ENCODE assay signal across 12 cellular contexts in the genomic region with DNA sequence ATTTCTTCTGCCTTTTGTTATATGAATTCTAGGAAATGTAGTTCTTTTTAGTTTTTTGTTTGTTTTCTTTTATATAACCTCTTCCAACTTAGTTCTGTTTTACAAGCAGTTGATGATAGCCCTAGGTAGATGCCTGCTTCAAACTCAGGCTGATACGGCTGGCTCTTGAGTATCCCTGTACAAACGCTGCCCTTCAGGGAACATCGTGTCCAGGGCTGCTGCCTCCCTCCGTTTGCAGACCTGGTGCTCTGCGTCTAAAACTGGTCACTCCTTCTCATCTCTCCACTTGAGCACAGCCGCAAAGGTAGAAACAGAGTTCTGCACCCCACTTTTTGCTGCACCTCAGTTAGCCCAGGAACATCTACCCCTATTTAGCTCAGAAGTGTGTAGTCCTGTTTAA.
DNase-seq lines count a peak whose midpoint lies in the region; ATAC-seq and TF ChIP-seq lines count a peak whose summit lies in the region.
"Had no signal": no experiment of that assay in that cellular context is flagged by ENCODE, and none has a peak within 500 bp of the region (broad histone marks: within the 10 kb centered on the region; RNA-seq: fewer than 3 reads in every experiment).

No MANE protein-coding gene starts in this region.

- peak; percentile 50 for ATAC-seq in upper lobe of right lung
- ATAC-seq in GM21526 (IDR thresholded peaks at IDR 0.05; ENCODE audit: low FRiP score, unreplicated experiment): no peak
- ATAC-seq: A549 had no signal

- no peaks in the 10 kb centered on the region for H3K79me2 ChIP-seq in mammary epithelial cell (ENCODE audit: insufficient read depth, low read length)

- peaks cover 13% of the 10 kb centered on the region for H3K4me1 Mint-ChIP-seq in activated naive CD8-positive, alpha-beta T cell (ENCODE audit: low read depth)
- H3K4me1 Mint-ChIP-seq in activated naive CD8-positive, alpha-beta T cell treated with anti-CD3 and anti-CD28 coated beads for 36 hours: peaks cover 14% of the 10 kb centered on the region

- H3K4me3 ChIP-seq in mammary epithelial cell (replicated peaks in 1 of 3; ENCODE audit: insufficient read depth in 1 of 3, low read depth in 2 of 3, low read length in 3 of 3): no peak overlapping the region
- no peak overlapping the region for H3K4me3 ChIP-seq in muscle layer of duodenum (ENCODE audit: low read depth in 1 of 2, low read length in 2 of 2)
- no peak overlapping the region for H3K4me3 ChIP-seq in upper lobe of right lung
- H3K4me3 ChIP-seq in dorsolateral prefrontal cortex: no peak overlapping the region
- H3K4me3 ChIP-seq: A549 had no signal

- peak overlapping the region; percentile 76 for H2AFZ ChIP-seq in mammary epithelial cell (ENCODE audit: low read depth, low read length)

- H3K4me2 ChIP-seq in mammary epithelial cell (ENCODE audit: insufficient read depth, low read depth, low read length): peak overlapping the region; percentile 43

- H3K27me3 ChIP-seq in mammary epithelial cell (ENCODE audit: insufficient read depth, low read length) (no peaks in the 10 kb centered on the region), muscle layer of duodenum (ENCODE audit: low read depth, low read length) (no peaks in the 10 kb centered on the region), upper lobe of right lung (no peaks in the 10 kb centered on the region), dorsolateral prefrontal cortex (no peaks in the 10 kb centered on the region)

- no peak overlapping the region for H3K27ac ChIP-seq in mammary epithelial cell (ENCODE audit: insufficient read depth, low read depth, low read length)
- peak overlapping the region; percentile 34 for H3K27ac ChIP-seq in muscle layer of duodenum (ENCODE audit: low read length)
- H3K27ac ChIP-seq in upper lobe of right lung: peak overlapping the region; percentile 26
- H3K27ac ChIP-seq in dorsolateral prefrontal cortex: peak overlapping the region in 4 of 59 donors; percentile 4 to 37 (median 14)
- H3K27ac ChIP-seq: A549 had no signal

- H3K9me3 Mint-ChIP-seq in activated naive CD8-positive, alpha-beta T cell (ENCODE audit: low read depth): no peaks in the 10 kb centered on the region
- H3K9me3 Mint-ChIP-seq in activated naive CD8-positive, alpha-beta T cell treated with anti-CD3 and anti-CD28 coated beads for 36 hours: no peaks in the 10 kb centered on the region

- no peaks in the 10 kb centered on the region for H4K20me1 ChIP-seq in mammary epithelial cell (ENCODE audit: insufficient read depth, low read length)

- no peak overlapping the region for H3K4me3 Mint-ChIP-seq in activated naive CD8-positive, alpha-beta T cell
- no peak overlapping the region for H3K4me3 Mint-ChIP-seq in activated naive CD8-positive, alpha-beta T cell treated with anti-CD3 and anti-CD28 coated beads for 36 hours

- no peaks in the 10 kb centered on the region for H3K36me3 Mint-ChIP-seq in activated naive CD8-positive, alpha-beta T cell
- no peaks in the 10 kb centered on the region for H3K36me3 Mint-ChIP-seq in activated naive CD8-positive, alpha-beta T cell treated with anti-CD3 and anti-CD28 coated beads for 36 hours

- peak overlapping the region; percentile 19 for H3K27ac Mint-ChIP-seq in activated naive CD8-positive, alpha-beta T cell
- H3K27ac Mint-ChIP-seq in activated naive CD8-positive, alpha-beta T cell treated with anti-CD3 and anti-CD28 coated beads for 36 hours: no peak overlapping the region

- CTCF ChIA-PET in mammary epithelial cell (lab: Charles Lee; ENCODE audit: low non-redundant PET): no interaction called here

- dilution Hi-C loops in mammary epithelial cell (cut with HindIII; ENCODE audit: low sequenced_read_pairs): no loop called here

- in situ Hi-C loops in mammary epithelial cell (cut with MboI; ENCODE audit: low sequenced_read_pairs in 2 of 2): no loop called here

- DNase-seq in activated naive CD8-positive, alpha-beta T cell treated with anti-CD3 and anti-CD28 coated beads for 36 hours: no peak
- no peak for DNase-seq in mammary epithelial cell
- DNase-seq in upper lobe of right lung: no peak
- DNase-seq in HT-29 (ENCODE audit: low spot score): no peak
- no peak for DNase-seq in dorsolateral prefrontal cortex
- DNase-seq: activated CD4-positive, alpha-beta T cell treated with anti-CD3 and anti-CD28 coated beads, Interleukin-2, amount 50 U/mL, for 4 hours; NCI-H1436 treated with DMSO at 0.1 percent for 48 hours; occipital lobe had no signal

- no peak overlapping the region for H3K9ac ChIP-seq in mammary epithelial cell (ENCODE audit: insufficient read depth, low read length)

- H3K4me1 ChIP-seq in mammary epithelial cell (ENCODE audit: insufficient read depth, low read length) (peaks cover 12% of the 10 kb centered on the region), muscle layer of duodenum (ENCODE audit: control insufficient read depth in 1 of 2, insufficient read depth in 2 of 2, low read length in 2 of 2) (peaks cover 0 to 11% of the 10 kb centered on the region in 2 donors), upper lobe of right lung (peaks cover 9% of the 10 kb centered on the region)

- H3K27me3 Mint-ChIP-seq in activated naive CD8-positive, alpha-beta T cell: no peaks in the 10 kb centered on the region
- peaks cover 6% of the 10 kb centered on the region for H3K27me3 Mint-ChIP-seq in activated naive CD8-positive, alpha-beta T cell treated with anti-CD3 and anti-CD28 coated beads for 36 hours

- WGBS in mammary epithelial cell (ENCODE audit: low coverage, missing lambda C conversion rate): 77% methylated on average over 6 of the region's 6 CpGs

- no peak for TF ChIP-seq CTCF in mammary epithelial cell (conservative IDR thresholded peaks at IDR 0.05 in 1 of 2, IDR thresholded peaks at IDR 0.05 in 1 of 2; ENCODE audit: extremely low read depth in 1 of 2, insufficient read depth in 1 of 2, low read depth in 1 of 2, low read length in 2 of 2)
- no peak for TF ChIP-seq CTCF in upper lobe of right lung (IDR thresholded peaks at IDR 0.05)
- no peak for TF ChIP-seq CTCF in dorsolateral prefrontal cortex (IDR thresholded peaks at IDR 0.05 in 54 of 56, conservative IDR thresholded peaks at IDR 0.05 in 2 of 56; ENCODE audit: low read depth in 1 of 56, partially characterized antibody in 56 of 56)

- no TSS peak for BruUV-seq in mammary epithelial cell (replicated peaks; lab: Mats Ljungman, UMichigan)

- H3K36me3 ChIP-seq in mammary epithelial cell (ENCODE audit: insufficient read depth, low read length) (no peaks in the 10 kb centered on the region), muscle layer of duodenum (ENCODE audit: control insufficient read depth in 1 of 2, insufficient read depth in 2 of 2, low read length in 2 of 2) (no peaks in the 10 kb centered on the region), upper lobe of right lung (no peaks in the 10 kb centered on the region)

- H3K9me3 ChIP-seq in mammary epithelial cell (replicated peaks; ENCODE audit: insufficient read depth, low read length) (no peaks in the 10 kb centered on the region), muscle layer of duodenum (ENCODE audit: control insufficient read depth in 1 of 2, low read length in 2 of 2) (no peaks in the 10 kb centered on the region), upper lobe of right lung (no peaks in the 10 kb centered on the region)
- H3K9me3 ChIP-seq: A549 had no signal

- intact Hi-C loops in mammary epithelial cell (cut with micrococcal nuclease): no loop called here
- intact Hi-C loops in upper lobe of right lung (cut with DNase I): no loop called here
- intact Hi-C loops in dorsolateral prefrontal cortex (cut with DNase I): no loop called here
